ENCODE assay signal across 19 cellular contexts in genomic region chr2:36415623-36416022, GRCh38.
DNase-seq lines count a peak whose midpoint lies in the region; ATAC-seq and TF ChIP-seq lines count a peak whose summit lies in the region.
"Had no signal": no experiment of that assay in that cellular context is flagged by ENCODE, and none has a peak within 500 bp of the region (broad histone marks: within the 10 kb centered on the region; RNA-seq: fewer than 3 reads in every experiment).

No MANE protein-coding gene starts in this region.

- no peak overlapping the region for H3K14ac ChIP-seq in trophoblast cell (ENCODE audit: low read length)

- TF ChIP-seq POLR2A in Peyer's patch (IDR thresholded peaks at IDR 0.05) = no peak

- peaks cover 7% of the 10 kb centered on the region for H3K79me2 ChIP-seq in trophoblast cell (ENCODE audit: control insufficient read depth, insufficient read depth, low read length, poor library complexity)

- DNase-seq in Right ventricle myocardium superior = no peak
- no peak for DNase-seq in left cardiac atrium
- DNase-seq in ascending aorta (ENCODE audit: low spot score in 2 of 2) = no peak
- DNase-seq in trophoblast cell = no peak
- DNase-seq in effector CD4-positive, alpha-beta T cell = no peak
- no peak for DNase-seq in Peyer's patch
- no peak for DNase-seq in HuH-7 (ENCODE audit: low spot score)
- no peak for DNase-seq in activated naive CD4-positive, alpha-beta T cell treated with anti-CD3 and anti-CD28 coated beads, Interleukin-2, amount 10 ng/mL, durations not matched to agents 7 days and 5 days
- DNase-seq: 8988T, COR-L47, NCI-H1092 treated with DMSO at 0.1 percent for 48 hours, NCI-H1694, NCI-H510A treated with DMSO at 0.1 percent for 48 hours, NCI-H774, OCI-M1, RPMI8226 had no signal

- no peak overlapping the region for H3K18ac ChIP-seq in trophoblast cell (ENCODE audit: low read length)

- no peak overlapping the region for H4K8ac ChIP-seq in trophoblast cell (ENCODE audit: low read depth, low read length)

- no peaks in the 10 kb centered on the region for H3K27me3 ChIP-seq in ascending aorta
- no peaks in the 10 kb centered on the region for H3K27me3 ChIP-seq in trophoblast cell (ENCODE audit: insufficient read depth, low read length)
- no peaks in the 10 kb centered on the region for H3K27me3 ChIP-seq in Peyer's patch

- H3K9ac ChIP-seq in trophoblast cell (ENCODE audit: low read length) = no peak overlapping the region

- CTCF ChIA-PET in activated naive CD4-positive, alpha-beta T cell treated with anti-CD3 and anti-CD28 coated beads, Interleukin-2, amount 10 ng/mL, durations not matched to agents 7 days and 5 days (lab: Charles Lee) = no interaction called here

- no peak overlapping the region for H4K12ac ChIP-seq in trophoblast cell (ENCODE audit: low read depth, low read length)

- no peak overlapping the region for H3K4me3 Mint-ChIP-seq in activated naive CD4-positive, alpha-beta T cell treated with anti-CD3 and anti-CD28 coated beads, Interleukin-2, amount 10 ng/mL, durations not matched to agents 7 days and 5 days
- H3K4me3 Mint-ChIP-seq: CD14-positive monocyte had no signal

- no peak overlapping the region for H3K27ac Mint-ChIP-seq in activated naive CD4-positive, alpha-beta T cell treated with anti-CD3 and anti-CD28 coated beads, Interleukin-2, amount 10 ng/mL, durations not matched to agents 7 days and 5 days

- H3K9me3 ChIP-seq in ascending aorta (no peaks in the 10 kb centered on the region), trophoblast cell (ENCODE audit: insufficient read depth, low read depth, low read length) (no peaks in the 10 kb centered on the region), Peyer's patch (no peaks in the 10 kb centered on the region)
- H3K9me3 ChIP-seq: HAP-1 had no signal

- no peaks in the 10 kb centered on the region for H3K4me1 Mint-ChIP-seq in activated naive CD4-positive, alpha-beta T cell treated with anti-CD3 and anti-CD28 coated beads, Interleukin-2, amount 10 ng/mL, durations not matched to agents 7 days and 5 days
- H3K4me1 Mint-ChIP-seq: CD14-positive monocyte had no signal

- no peaks in the 10 kb centered on the region for H3K79me1 ChIP-seq in trophoblast cell (ENCODE audit: low read length)

- peaks cover 0 to 5% of the 10 kb centered on the region in 2 donors for H3K36me3 ChIP-seq in ascending aorta
- peaks cover 1 to 5% of the 10 kb centered on the region in 2 experiments for H3K36me3 ChIP-seq in trophoblast cell (ENCODE audit: control insufficient read depth in 1 of 2, insufficient read depth in 2 of 2, low read length in 2 of 2)
- no peaks in the 10 kb centered on the region for H3K36me3 ChIP-seq in Peyer's patch
- H3K36me3 ChIP-seq: HAP-1 had no signal

- no peak overlapping the region for H2BK12ac ChIP-seq in trophoblast cell (ENCODE audit: low read length)

- no peak overlapping the region for H3K23ac ChIP-seq in trophoblast cell (ENCODE audit: low read length)

- H3K4ac ChIP-seq in trophoblast cell (ENCODE audit: low read depth, low read length) = peak overlapping the region; percentile 68

- no peak overlapping the region for H3K4me2 ChIP-seq in trophoblast cell (ENCODE audit: low read length)

- peaks cover 7 to 66% of the 10 kb centered on the region in 2 donors for H3K4me1 ChIP-seq in ascending aorta
- H3K4me1 ChIP-seq in trophoblast cell (ENCODE audit: control insufficient read depth in 1 of 2, insufficient read depth in 2 of 2, low read length in 2 of 2) = peaks cover 4% of the 10 kb centered on the region in 2 experiments
- H3K4me1 ChIP-seq in Peyer's patch = peaks cover 0 to 15% (median 0%) of the 10 kb centered on the region in 4 donors

- H2AK5ac ChIP-seq in trophoblast cell (ENCODE audit: low read length) = no peak overlapping the region

- H3K4me3 ChIP-seq in ascending aorta (no peak overlapping the region), trophoblast cell (ENCODE audit: low read depth, low read length) (no peak overlapping the region), Peyer's patch (no peak overlapping the region)
- H3K4me3 ChIP-seq: HAP-1, K562 had no signal

- H3K36me3 Mint-ChIP-seq in activated naive CD4-positive, alpha-beta T cell treated with anti-CD3 and anti-CD28 coated beads, Interleukin-2, amount 10 ng/mL, durations not matched to agents 7 days and 5 days = no peaks in the 10 kb centered on the region
- H3K36me3 Mint-ChIP-seq: CD14-positive monocyte had no signal

- H2BK120ac ChIP-seq in trophoblast cell (ENCODE audit: insufficient read depth, low read length, poor library complexity) = no peak overlapping the region

- H3K27ac ChIP-seq in ascending aorta = peak overlapping the region; percentile 62 to 67
- no peak overlapping the region for H3K27ac ChIP-seq in trophoblast cell (ENCODE audit: low read depth, low read length)
- no peak overlapping the region for H3K27ac ChIP-seq in Peyer's patch

- no CpG with 5 or more reads among the region's 5 CpGs for WGBS in trophoblast cell (ENCODE audit: extremely low coverage, insufficient coverage, insufficient read length)

- no peak overlapping the region for H2AFZ ChIP-seq in trophoblast cell (ENCODE audit: insufficient read depth, low read length, poor library complexity)

- no peak overlapping the region for H2BK5ac ChIP-seq in trophoblast cell (ENCODE audit: low read depth, low read length, poor library complexity)

- no peaks in the 10 kb centered on the region for H3K9me3 Mint-ChIP-seq in activated naive CD4-positive, alpha-beta T cell treated with anti-CD3 and anti-CD28 coated beads, Interleukin-2, amount 10 ng/mL, durations not matched to agents 7 days and 5 days
- H3K9me3 Mint-ChIP-seq: CD14-positive monocyte had no signal

- TF ChIP-seq CTCF in ascending aorta (IDR thresholded peaks at IDR 0.05) (no peak), Peyer's patch (IDR thresholded peaks at IDR 0.05) (no peak)

- no peaks in the 10 kb centered on the region for H3K27me3 Mint-ChIP-seq in activated naive CD4-positive, alpha-beta T cell treated with anti-CD3 and anti-CD28 coated beads, Interleukin-2, amount 10 ng/mL, durations not matched to agents 7 days and 5 days

- intact Hi-C loops in Right ventricle myocardium superior (cut with DNase I) = loop anchor here (10.0 kb wide), 1 partner anchor 51 kb away; no protein-coding TSS in a partner anchor
- intact Hi-C loops in left cardiac atrium (cut with DNase I) = no loop called here
- intact Hi-C loops in ascending aorta (cut with DNase I) = loop anchor here (2.0 kb wide), 1 partner anchor 15 kb away; no protein-coding TSS in a partner anchor

- no peak overlapping the region for H4K91ac ChIP-seq in trophoblast cell (ENCODE audit: low read depth, low read length)

- ATAC-seq in Right ventricle myocardium superior (ENCODE audit: poor library complexity) (peak; percentile 39), left cardiac atrium (no peak)
- ATAC-seq: K562 had no signal

Comparison
In these comparisons a context has a peak if more than half of its experiments do, and no peak if none do; other contexts are left out.
1. intact Hi-C loops: an anchor here in Right ventricle myocardium superior (10.0 kb wide) and ascending aorta (2.0 kb wide); none called in left cardiac atrium.
2. H3K27ac ChIP-seq: peak in ascending aorta (2 of 2); none in trophoblast cell (single experiment) and Peyer's patch (0 of 4).